ENCODE assay signal across 9 cellular contexts in the genomic region with DNA sequence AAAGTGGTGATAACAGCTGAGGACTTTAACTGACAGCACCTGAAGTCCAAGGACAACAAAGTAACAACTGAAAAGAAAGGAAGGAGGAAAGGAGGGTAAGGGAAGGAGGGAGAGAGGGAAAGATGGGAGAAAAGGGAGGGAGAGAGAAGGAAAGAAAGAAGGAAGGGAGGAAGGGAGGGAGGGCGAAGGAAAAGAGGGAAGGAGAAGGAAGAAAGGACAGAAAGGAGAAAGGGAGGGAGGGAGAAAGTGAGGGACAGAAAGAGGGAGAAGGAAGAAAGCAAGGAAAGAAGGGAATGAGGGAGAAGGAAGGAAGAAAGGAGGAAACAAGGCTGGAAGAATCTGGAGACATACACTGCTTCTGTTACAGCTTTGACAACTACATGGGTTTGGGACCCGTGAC.
"Had no signal": no experiment of that assay in that cellular context is flagged by ENCODE, and none has a peak within 500 bp of the region (broad histone marks: within the 10 kb centered on the region; RNA-seq: fewer than 3 reads in every experiment).

No MANE protein-coding gene starts in this region.

- H3K9ac ChIP-seq: GM23248, KMS-11 had no signal

- H3K27ac ChIP-seq: GM23248, HL-60, KMS-11 had no signal

- DNase-seq: H7, IMR-90, Karpas-422, KBM-7 had no signal

- H3K4me1 ChIP-seq: HAP-1 had no signal

- H2AFZ ChIP-seq: GM23248 had no signal

- H3K4me2 ChIP-seq: KMS-11 had no signal

- H3K36me3 ChIP-seq: HAP-1 had no signal

- H3K4me3 ChIP-seq: GM23248, HAP-1 had no signal

- ATAC-seq: HCT116 had no signal

- H3K9me3 ChIP-seq: HAP-1 had no signal
